9 cellular contexts compared by ENCODE assay signal in the genomic region with DNA sequence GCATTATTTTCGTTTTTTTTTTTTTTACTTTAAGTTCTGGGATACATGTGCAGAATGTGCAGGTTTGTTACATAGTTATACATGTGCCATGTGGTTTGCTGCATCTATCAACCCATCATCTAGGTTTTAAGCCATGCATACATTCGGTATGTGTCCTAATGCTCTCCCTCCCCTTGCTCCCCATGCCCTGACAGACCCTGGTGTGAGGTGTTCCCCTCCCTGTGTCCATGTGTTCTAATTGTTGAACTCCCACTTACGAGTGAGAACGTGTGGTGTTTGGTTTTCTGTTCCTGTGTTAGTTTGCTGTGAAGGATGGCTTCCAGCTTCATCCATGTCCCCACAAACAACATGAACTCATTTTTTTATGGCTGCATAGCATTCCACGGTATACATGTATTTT. TPM values are rescaled to one million over a fixed set of nuclear protein-coding genes. Genes with fewer than 3 reads are reported as not detected.
DNase-seq lines count a peak whose midpoint lies in the region; ATAC-seq, FAIRE-seq and TF ChIP-seq lines count a peak whose summit lies in the region.
"Not testable (repeated sequence)": the region's sequence is repeated elsewhere in the genome, so short reads cannot be mapped to it uniquely, and the experiment has no call there.
"Had no signal": no experiment of that assay in that cellular context is flagged by ENCODE, and none has a peak within 500 bp of the region (broad histone marks: within the 10 kb centered on the region; RNA-seq: fewer than 3 reads in every experiment).

No MANE protein-coding gene starts in this region.

- peaks cover under 1 to 23% of the 10 kb centered on the region in 2 experiments; a peak in 3 of 4 replicates for H3K36me3 ChIP-seq in GM12878 (ENCODE audit: control insufficient read depth in 2 of 2, insufficient read depth in 2 of 2, low read length in 1 of 2)
- not testable (repeated sequence) for H3K36me3 ChIP-seq in HepG2 (replicated peaks in 1 of 2; ENCODE audit: control insufficient read depth in 1 of 2, insufficient read depth in 2 of 2, low read length in 2 of 2)

- not testable (repeated sequence) for H3K27me3 ChIP-seq in GM12878 (replicated peaks in 1 of 2; ENCODE audit: control insufficient read depth in 2 of 2, insufficient read depth in 2 of 2, low read length in 1 of 2); HepG2 (ENCODE audit: control insufficient read depth in 1 of 2, insufficient read depth in 2 of 2, low read length in 2 of 2)

- in situ Hi-C loops in GM12878 (cut with MboI): loop anchor here (25.0 kb wide), 1 partner anchor 1599 kb away; no protein-coding TSS in a partner anchor
- in situ Hi-C loops in HepG2 (cut with HindIII; ENCODE audit: extremely low pct_ligation_motif_present, low pct_unique_long_range_greater_than_20kb): not testable (repeated sequence)

- CTCF ChIA-PET in GM12878 (lab: Yijun Ruan, JAX): interaction anchor here (1.2 to 1.5 kb wide), 2 partner anchors 12 to 13 kb away, joined by 3 to 6 read pairs; a partner anchor contains a TSS
- CTCF ChIA-PET in HepG2 (lab: Yijun Ruan, JAX; ENCODE audit: low intra/inter-chr PET ratio, low total read pairs): not testable (repeated sequence)

- TF ChIP-seq RAD21 in GM12878 (IDR thresholded peaks at IDR 0.05; ENCODE audit: insufficient read depth, low read depth, low read length); HepG2 (CRISPR knock-in tag; IDR thresholded peaks at IDR 0.05): not testable (repeated sequence)

- not testable (repeated sequence) for ATAC-seq in GM12878; HepG2; stimulated activated memory B cell treated with anti-CD40 and anti-IgM and Interleukin-4, amounts not matched to agents 10 μg/mL and 1 μg/mL and 100 μg/mL, for 72 hours

- not testable (repeated sequence) for H4K20me1 ChIP-seq in GM12878 (ENCODE audit: control insufficient read depth, insufficient read depth); HepG2 (ENCODE audit: insufficient read depth, low read length)

- not testable (repeated sequence) for TF ChIP-seq EP300 in GM12878 (IDR thresholded peaks at IDR 0.05; ENCODE audit: borderline replicate concordance in 1 of 2, control insufficient read depth in 1 of 2, low read depth in 2 of 2, low read length in 2 of 2); HepG2 (IDR thresholded peaks at IDR 0.05; ENCODE audit: low read depth in 2 of 2, low read length in 2 of 2); HepG2 (CRISPR knock-in tag; IDR thresholded peaks at IDR 0.05; ENCODE audit: borderline replicate concordance)

- intact Hi-C loops in GM12878 (cut with micrococcal nuclease; ENCODE audit: unreplicated experiment); dendritic cell treated with granulocyte-macrophage colony-stimulating factor and Interleukin-4, amounts not matched to agents 40 ng/mL and 50 ng/mL, for 4 days (cut with micrococcal nuclease); HepG2 (cut with micrococcal nuclease; ENCODE audit: unreplicated experiment): not testable (repeated sequence)

- SMC1A ChIA-PET in GM12878 (lab: Charles Lee; ENCODE audit: uncharacterized antibody, unreplicated experiment): interaction anchor here (1.2 kb wide), 1 partner anchor 9 kb away, joined by 3 read pairs; no protein-coding TSS in a partner anchor

- TF ChIP-seq POLR2A in GM12892 (IDR thresholded peaks at IDR 0.05; ENCODE audit: low read depth, low read length): peak; percentile 40; the same call in 1 of the 2 replicates
- not testable (repeated sequence) for TF ChIP-seq POLR2A in GM12878 (IDR thresholded peaks at IDR 0.05; ENCODE audit: low read depth, low read length); HepG2 (IDR thresholded peaks at IDR 0.05; ENCODE audit: insufficient read depth in 1 of 2, low read depth in 2 of 2, low read length in 2 of 2)

- H3K4me3 ChIP-seq in GM12878; HepG2 (replicated peaks in 1 of 3; ENCODE audit: insufficient read depth in 1 of 3, low read depth in 2 of 3, low read length in 3 of 3): not testable (repeated sequence)

- not testable (repeated sequence) for H3K4me2 ChIP-seq in GM12878 (ENCODE audit: control insufficient read depth, insufficient read depth); HepG2 (ENCODE audit: low read depth, low read length)

- RAD21 ChIA-PET in GM12878 (lab: Charles Lee; ENCODE audit: unreplicated experiment): not testable (repeated sequence)

- not testable (repeated sequence) for H3K9me3 ChIP-seq in GM12878 (replicated peaks; ENCODE audit: control insufficient read depth, insufficient read depth, low read length); HepG2 (ENCODE audit: low read length)

- FAIRE-seq in GM12892 (lab: Jason Lieb, UNC); GM12878 (lab: Jason Lieb, UNC); HepG2 (lab: Jason Lieb, UNC): not testable (repeated sequence)

- H3K4me1 ChIP-seq in GM12878 (ENCODE audit: control insufficient read depth, insufficient read depth, low read length); HepG2 (ENCODE audit: insufficient read depth, low read length): not testable (repeated sequence)

- H3K36me3 Mint-ChIP-seq in IgD-negative memory B cell: peaks cover 44% of the 10 kb centered on the region
- peaks cover 58% of the 10 kb centered on the region for H3K36me3 Mint-ChIP-seq in dendritic cell treated with granulocyte-macrophage colony-stimulating factor and Interleukin-4, amounts not matched to agents 40 ng/mL and 50 ng/mL, for 4 days (ENCODE audit: low read depth)
- peaks cover 57% of the 10 kb centered on the region for H3K36me3 Mint-ChIP-seq in stimulated activated memory B cell treated with anti-CD40 and anti-IgM and Interleukin-4, amounts not matched to agents 10 μg/mL and 1 μg/mL and 100 μg/mL, for 72 hours

- H3K79me2 ChIP-seq in GM12878 (ENCODE audit: control insufficient read depth, insufficient read depth, low read length); HepG2 (ENCODE audit: insufficient read depth, low read length): not testable (repeated sequence)

- POLR2A ChIA-PET in GM12878 (lab: Charles Lee); HepG2 (lab: Yijun Ruan, JAX): not testable (repeated sequence)

- peak overlapping the region in 1 of 4 donors; percentile 16 for H3K4me3 Mint-ChIP-seq in IgD-negative memory B cell
- not testable (repeated sequence) for H3K4me3 Mint-ChIP-seq in dendritic cell treated with granulocyte-macrophage colony-stimulating factor and Interleukin-4, amounts not matched to agents 40 ng/mL and 50 ng/mL, for 4 days; stimulated activated memory B cell treated with anti-CD40 and anti-IgM and Interleukin-4, amounts not matched to agents 10 μg/mL and 1 μg/mL and 100 μg/mL, for 72 hours

- not testable (repeated sequence) for DNase-seq in GM12892 (ENCODE audit: insufficient read length); GM12878 (ENCODE audit: low read depth, low spot score); HepG2 (ENCODE audit: low spot score)

- not testable (repeated sequence) for H2AFZ ChIP-seq in GM12878 (ENCODE audit: control insufficient read depth, low read depth, low read length); HepG2 (ENCODE audit: low read length)

- H3K9me3 Mint-ChIP-seq in IgD-negative memory B cell: peaks cover 0 to 17% (median 3%) of the 10 kb centered on the region in 3 donors
- peaks cover 12% of the 10 kb centered on the region for H3K9me3 Mint-ChIP-seq in dendritic cell treated with granulocyte-macrophage colony-stimulating factor and Interleukin-4, amounts not matched to agents 40 ng/mL and 50 ng/mL, for 4 days
- peaks cover 11% of the 10 kb centered on the region for H3K9me3 Mint-ChIP-seq in stimulated activated memory B cell treated with anti-CD40 and anti-IgM and Interleukin-4, amounts not matched to agents 10 μg/mL and 1 μg/mL and 100 μg/mL, for 72 hours

- H3K27me3 Mint-ChIP-seq in IgD-negative memory B cell; dendritic cell treated with granulocyte-macrophage colony-stimulating factor and Interleukin-4, amounts not matched to agents 40 ng/mL and 50 ng/mL, for 4 days; stimulated activated memory B cell treated with anti-CD40 and anti-IgM and Interleukin-4, amounts not matched to agents 10 μg/mL and 1 μg/mL and 100 μg/mL, for 72 hours: not testable (repeated sequence)

- not testable (repeated sequence) for H3K9ac ChIP-seq in GM12878 (ENCODE audit: control insufficient read depth, insufficient read depth, low read length); HepG2 (ENCODE audit: insufficient read depth, low read depth, low read length)

- not testable (repeated sequence) for BruUV-seq in GM12878 (replicated peaks; lab: Mats Ljungman, UMichigan); HepG2 (replicated peaks; lab: Mats Ljungman, UMichigan)

- not testable (repeated sequence) for TF ChIP-seq CTCF in GM12878 (IDR thresholded peaks at IDR 0.05 in 2 of 3, conservative IDR thresholded peaks at IDR 0.05 in 1 of 3; ENCODE audit: control insufficient read depth in 2 of 3, extremely low read depth in 1 of 3, insufficient read depth in 1 of 3, low read depth in 3 of 3, low read length in 3 of 3); HepG2 (CRISPR knock-in tag; IDR thresholded peaks at IDR 0.05)

- peak overlapping the region in 2 of 3 donors; percentile 53 to 75 for H3K27ac Mint-ChIP-seq in IgD-negative memory B cell
- H3K27ac Mint-ChIP-seq in dendritic cell treated with granulocyte-macrophage colony-stimulating factor and Interleukin-4, amounts not matched to agents 40 ng/mL and 50 ng/mL, for 4 days: peak overlapping the region; percentile 79
- peak overlapping the region; percentile 45 for H3K27ac Mint-ChIP-seq in stimulated activated memory B cell treated with anti-CD40 and anti-IgM and Interleukin-4, amounts not matched to agents 10 μg/mL and 1 μg/mL and 100 μg/mL, for 72 hours

- H3K4me1 Mint-ChIP-seq in IgD-negative memory B cell: peaks cover 14 to 52% (median 41%) of the 10 kb centered on the region in 3 donors
- peaks cover 55% of the 10 kb centered on the region for H3K4me1 Mint-ChIP-seq in dendritic cell treated with granulocyte-macrophage colony-stimulating factor and Interleukin-4, amounts not matched to agents 40 ng/mL and 50 ng/mL, for 4 days (ENCODE audit: low read depth)
- H3K4me1 Mint-ChIP-seq in stimulated activated memory B cell treated with anti-CD40 and anti-IgM and Interleukin-4, amounts not matched to agents 10 μg/mL and 1 μg/mL and 100 μg/mL, for 72 hours: peaks cover 44% of the 10 kb centered on the region

- 78% methylated on average over 4 of the region's 5 CpGs for WGBS in GM12878 (ENCODE audit: insufficient coverage, insufficient replicate concordance, low lambda C conversion rate, missing lambda C conversion rate)
- 3% methylated on average over 5 of the region's 5 CpGs for WGBS in HepG2 (ENCODE audit: low lambda C conversion rate)

- H3K27ac ChIP-seq in GM12878 (ENCODE audit: control insufficient read depth, insufficient read depth); HepG2 (ENCODE audit: extremely low read length, insufficient read depth, low read length): not testable (repeated sequence)

RNA-seq across cellular contexts. Expression of a gene that starts 10.0 kb away (rescaled TPM):
- polyA plus RNA-seq in GM12892 (2012; ENCODE audit: missing spikeins): 1,233 TPM
- polyA plus RNA-seq in IgD-negative memory B cell (2,568 TPM), GM12878 (2011; rRNA removed) (1,074 and 1,640 TPM in 2 replicates), GM12878 (2014; fragmentation: Illumina TruSeq; extraction: Trizol) (1,388 and 1,535 TPM in 2 replicates), GM12878 (2014; fragmentation: Nextera tagmentation; extraction: Ambion mirVana) (100 to 1,000 TPM; 508 to 665 TPM), GM12878 (2014; rRNA removed) (952 and 1,003 TPM in 2 replicates), GM12878 (2016; fragmentation: Nextera tagmentation; extraction: Ambion mirVana) (100 to 1,000 TPM; 640 to 684 TPM), HepG2 (2011; rRNA removed) (not detected in 2 replicates)
- 426 and 443 TPM in 2 replicates for total RNA-seq in GM12878 (2013; cell fraction: nucleolus; rRNA removed)
- total RNA-seq in GM12878 (2014; rRNA removed) (1,084 and 1,097 TPM in 2 replicates), GM12878 (2014; rRNA removed; fragmentation: Illumina TruSeq; extraction: Trizol) (990 and 1,018 TPM in 2 replicates), GM12878 (2021) (707 and 749 TPM in 2 replicates), HepG2 (2016; rRNA removed; fragmentation: Illumina TruSeq; extraction: Trizol) (not detected in 2 replicates)
- polyA plus RNA-seq in GM12878 (2011; ENCODE audit: low read depth): 802 TPM
- polyA plus RNA-seq in GM12878 (2011; cell fraction: cytosol; rRNA removed): 1,290 and 1,476 TPM in 2 replicates
- 450 and 715 TPM in 2 replicates for polyA plus RNA-seq in GM12878 (2011; cell fraction: nucleus; rRNA removed)
- 953 and 1,333 TPM in 2 replicates for polyA plus RNA-seq in GM12878 (2012)
- 630 and 837 TPM in 2 replicates for polyA minus RNA-seq in GM12878 (2011; rRNA and poly(A)+ RNA removed)
- polyA minus RNA-seq in GM12878 (2011; cell fraction: cytosol; rRNA and poly(A)+ RNA removed): 250 and 316 TPM in 2 replicates
- 116 and 131 TPM in 2 replicates for polyA minus RNA-seq in GM12878 (2011; cell fraction: nucleus; rRNA and poly(A)+ RNA removed)
- not detected in 2 replicates for total RNA-seq in HepG2 (2016; cell fraction: cytosol; rRNA removed; fragmentation: Illumina TruSeq; extraction: Trizol; ENCODE audit: low read depth)
- total RNA-seq in HepG2 (2016; cell fraction: insoluble cytoplasmic fraction; rRNA removed; fragmentation: Illumina TruSeq; extraction: Trizol): not detected in 2 replicates
- total RNA-seq in HepG2 (2016; cell fraction: membrane; rRNA removed; fragmentation: Illumina TruSeq; extraction: Trizol): not detected in 2 replicates
- total RNA-seq in HepG2 (2016; cell fraction: nucleus; rRNA removed; fragmentation: Illumina TruSeq; extraction: Trizol): not detected in 2 replicates
- 0.05 and 0.18 TPM in 2 replicates for polyA plus RNA-seq in HepG2 (2011; cell fraction: cytosol; rRNA removed)
- polyA plus RNA-seq in HepG2 (2011; cell fraction: nucleus; rRNA removed): not detected in 2 replicates
- polyA plus RNA-seq in HepG2 (2012): not detected in 2 replicates
- polyA plus RNA-seq in HepG2 (2016; cell fraction: cytosol; fragmentation: Illumina TruSeq; extraction: Trizol; ENCODE audit: low read depth): not detected in 2 replicates
- polyA plus RNA-seq in HepG2 (2016; cell fraction: insoluble cytoplasmic fraction; fragmentation: Illumina TruSeq; extraction: Trizol; ENCODE audit: low read depth): not detected in 2 replicates
- not detected in 2 replicates for polyA plus RNA-seq in HepG2 (2016; cell fraction: membrane; fragmentation: Illumina TruSeq; extraction: Trizol; ENCODE audit: low read depth)
- not detected in 2 replicates for polyA plus RNA-seq in HepG2 (2016; cell fraction: nucleus; fragmentation: Illumina TruSeq; extraction: Trizol; ENCODE audit: insufficient read depth, low read depth)
- polyA minus RNA-seq in HepG2 (2011; rRNA and poly(A)+ RNA removed; ENCODE audit: low replicate concordance): 0.77 TPM in 1 of 2 replicates, not detected in the other
- polyA minus RNA-seq in HepG2 (2011; cell fraction: cytosol; rRNA and poly(A)+ RNA removed): not detected in 2 replicates
- not detected in 2 replicates for polyA minus RNA-seq in HepG2 (2011; cell fraction: nucleus; rRNA and poly(A)+ RNA removed)
- total RNA-seq: Caco-2 had no signal

RNA-seq across cellular contexts. Expression of a gene that starts 12.4 kb away (rescaled TPM):
- 455 TPM for polyA plus RNA-seq in GM12892 (2012; ENCODE audit: missing spikeins)
- polyA plus RNA-seq in IgD-negative memory B cell (2,247 TPM), GM12878 (2011; rRNA removed) (292 and 430 TPM in 2 replicates), GM12878 (2014; fragmentation: Illumina TruSeq; extraction: Trizol) (226 and 305 TPM in 2 replicates), GM12878 (2014; fragmentation: Nextera tagmentation; extraction: Ambion mirVana) (100 to 1,000 TPM; 101 to 177 TPM), GM12878 (2014; rRNA removed) (675 and 740 TPM in 2 replicates), GM12878 (2016; fragmentation: Nextera tagmentation; extraction: Ambion mirVana) (100 to 1,000 TPM; 346 to 359 TPM), HepG2 (2011; rRNA removed) (not detected in 2 replicates)
- total RNA-seq in GM12878 (2013; cell fraction: nucleolus; rRNA removed): 134 and 137 TPM in 2 replicates
- total RNA-seq in GM12878 (2014; rRNA removed) (395 and 404 TPM in 2 replicates), GM12878 (2014; rRNA removed; fragmentation: Illumina TruSeq; extraction: Trizol) (285 and 287 TPM in 2 replicates), GM12878 (2021) (481 and 486 TPM in 2 replicates), HepG2 (2016; rRNA removed; fragmentation: Illumina TruSeq; extraction: Trizol) (not detected in 2 replicates)
- polyA plus RNA-seq in GM12878 (2011; ENCODE audit: low read depth): 254 TPM
- 502 and 678 TPM in 2 replicates for polyA plus RNA-seq in GM12878 (2011; cell fraction: cytosol; rRNA removed)
- polyA plus RNA-seq in GM12878 (2011; cell fraction: nucleus; rRNA removed): 323 and 407 TPM in 2 replicates
- 456 and 490 TPM in 2 replicates for polyA plus RNA-seq in GM12878 (2012)
- polyA minus RNA-seq in GM12878 (2011; rRNA and poly(A)+ RNA removed): 225 and 371 TPM in 2 replicates
- polyA minus RNA-seq in GM12878 (2011; cell fraction: cytosol; rRNA and poly(A)+ RNA removed): 92.2 and 105 TPM in 2 replicates
- polyA minus RNA-seq in GM12878 (2011; cell fraction: nucleus; rRNA and poly(A)+ RNA removed): 45.3 and 62.7 TPM in 2 replicates
- not detected in 2 replicates for total RNA-seq in HepG2 (2016; cell fraction: cytosol; rRNA removed; fragmentation: Illumina TruSeq; extraction: Trizol; ENCODE audit: low read depth)
- not detected in 2 replicates for total RNA-seq in HepG2 (2016; cell fraction: insoluble cytoplasmic fraction; rRNA removed; fragmentation: Illumina TruSeq; extraction: Trizol)
- not detected in 2 replicates for total RNA-seq in HepG2 (2016; cell fraction: membrane; rRNA removed; fragmentation: Illumina TruSeq; extraction: Trizol)
- total RNA-seq in HepG2 (2016; cell fraction: nucleus; rRNA removed; fragmentation: Illumina TruSeq; extraction: Trizol): not detected in 2 replicates
- polyA plus RNA-seq in HepG2 (2011; cell fraction: cytosol; rRNA removed): 0.09 TPM in 1 of 2 replicates, not detected in the other
- 0.21 and 0.23 TPM in 2 replicates for polyA plus RNA-seq in HepG2 (2011; cell fraction: nucleus; rRNA removed)
- polyA plus RNA-seq in HepG2 (2012): not detected in 2 replicates
- not detected in 2 replicates for polyA plus RNA-seq in HepG2 (2016; cell fraction: cytosol; fragmentation: Illumina TruSeq; extraction: Trizol; ENCODE audit: low read depth)
- polyA plus RNA-seq in HepG2 (2016; cell fraction: insoluble cytoplasmic fraction; fragmentation: Illumina TruSeq; extraction: Trizol; ENCODE audit: low read depth): not detected in 2 replicates
- polyA plus RNA-seq in HepG2 (2016; cell fraction: membrane; fragmentation: Illumina TruSeq; extraction: Trizol; ENCODE audit: low read depth): not detected in 2 replicates
- not detected in 2 replicates for polyA plus RNA-seq in HepG2 (2016; cell fraction: nucleus; fragmentation: Illumina TruSeq; extraction: Trizol; ENCODE audit: insufficient read depth, low read depth)
- polyA minus RNA-seq in HepG2 (2011; rRNA and poly(A)+ RNA removed; ENCODE audit: low replicate concordance): 0.63 TPM in 1 of 2 replicates, not detected in the other
- polyA minus RNA-seq in HepG2 (2011; cell fraction: cytosol; rRNA and poly(A)+ RNA removed): not detected in 2 replicates
- not detected in 2 replicates for polyA minus RNA-seq in HepG2 (2011; cell fraction: nucleus; rRNA and poly(A)+ RNA removed)
- total RNA-seq: A172, Caco-2 had no signal

RNA-seq across cellular contexts. Expression of a gene that starts 54.0 kb away (rescaled TPM):
- 84.4 TPM for polyA plus RNA-seq in GM12892 (2012; ENCODE audit: missing spikeins)
- polyA plus RNA-seq in IgD-negative memory B cell (363 TPM), GM12878 (2011; rRNA removed) (31.3 and 46.7 TPM in 2 replicates), GM12878 (2014; fragmentation: Illumina TruSeq; extraction: Trizol) (69.9 and 79.3 TPM in 2 replicates), GM12878 (2014; fragmentation: Nextera tagmentation; extraction: Ambion mirVana) (10 to 100 TPM in 1 of 2 experiments, 1 to 10 TPM in 1; 8.8 to 21.1 TPM), GM12878 (2014; rRNA removed) (99.8 and 104 TPM in 2 replicates), GM12878 (2016; fragmentation: Nextera tagmentation; extraction: Ambion mirVana) (10 to 100 TPM; 44.9 to 47.6 TPM), HepG2 (2011; rRNA removed) (0.03 TPM in 1 of 2 replicates, not detected in the other)
- 47.7 and 47.9 TPM in 2 replicates for total RNA-seq in GM12878 (2013; cell fraction: nucleolus; rRNA removed)
- total RNA-seq in GM12878 (2014; rRNA removed) (99.2 and 108 TPM in 2 replicates), GM12878 (2014; rRNA removed; fragmentation: Illumina TruSeq; extraction: Trizol) (64.6 and 69.1 TPM in 2 replicates), GM12878 (2021) (73.3 and 73.5 TPM in 2 replicates), HepG2 (2016; rRNA removed; fragmentation: Illumina TruSeq; extraction: Trizol) (0.07 and 0.09 TPM in 2 replicates)
- 45.0 TPM for polyA plus RNA-seq in GM12878 (2011; ENCODE audit: low read depth)
- 77.6 and 86.9 TPM in 2 replicates for polyA plus RNA-seq in GM12878 (2011; cell fraction: cytosol; rRNA removed)
- 77.0 and 89.9 TPM in 2 replicates for polyA plus RNA-seq in GM12878 (2011; cell fraction: nucleus; rRNA removed)
- polyA plus RNA-seq in GM12878 (2012): 78.7 and 83.9 TPM in 2 replicates
- 45.5 and 61.2 TPM in 2 replicates for polyA minus RNA-seq in GM12878 (2011; rRNA and poly(A)+ RNA removed)
- 40.4 and 47.3 TPM in 2 replicates for polyA minus RNA-seq in GM12878 (2011; cell fraction: cytosol; rRNA and poly(A)+ RNA removed)
- polyA minus RNA-seq in GM12878 (2011; cell fraction: nucleus; rRNA and poly(A)+ RNA removed): 35.9 and 56.4 TPM in 2 replicates
- not detected in 2 replicates for total RNA-seq in HepG2 (2016; cell fraction: cytosol; rRNA removed; fragmentation: Illumina TruSeq; extraction: Trizol; ENCODE audit: low read depth)
- 0.04 TPM in 1 of 2 replicates, not detected in the other for total RNA-seq in HepG2 (2016; cell fraction: insoluble cytoplasmic fraction; rRNA removed; fragmentation: Illumina TruSeq; extraction: Trizol)
- total RNA-seq in HepG2 (2016; cell fraction: membrane; rRNA removed; fragmentation: Illumina TruSeq; extraction: Trizol): 0.06 TPM in 1 of 2 replicates, not detected in the other
- total RNA-seq in HepG2 (2016; cell fraction: nucleus; rRNA removed; fragmentation: Illumina TruSeq; extraction: Trizol): 0.09 TPM in 1 of 2 replicates, not detected in the other
- polyA plus RNA-seq in HepG2 (2011; cell fraction: cytosol; rRNA removed): 0.04 TPM in 1 of 2 replicates, not detected in the other
- polyA plus RNA-seq in HepG2 (2011; cell fraction: nucleus; rRNA removed): not detected in 2 replicates
- not detected in 2 replicates for polyA plus RNA-seq in HepG2 (2012)
- not detected in 2 replicates for polyA plus RNA-seq in HepG2 (2016; cell fraction: cytosol; fragmentation: Illumina TruSeq; extraction: Trizol; ENCODE audit: low read depth)
- 0.07 TPM in 1 of 2 replicates, not detected in the other for polyA plus RNA-seq in HepG2 (2016; cell fraction: insoluble cytoplasmic fraction; fragmentation: Illumina TruSeq; extraction: Trizol; ENCODE audit: low read depth)
- not detected in 2 replicates for polyA plus RNA-seq in HepG2 (2016; cell fraction: membrane; fragmentation: Illumina TruSeq; extraction: Trizol; ENCODE audit: low read depth)
- polyA plus RNA-seq in HepG2 (2016; cell fraction: nucleus; fragmentation: Illumina TruSeq; extraction: Trizol; ENCODE audit: insufficient read depth, low read depth): 0.63 TPM in 1 of 2 replicates, not detected in the other
- 0.30 TPM in 1 of 2 replicates, not detected in the other for polyA minus RNA-seq in HepG2 (2011; rRNA and poly(A)+ RNA removed; ENCODE audit: low replicate concordance)
- polyA minus RNA-seq in HepG2 (2011; cell fraction: cytosol; rRNA and poly(A)+ RNA removed): not detected in 2 replicates
- not detected in 2 replicates for polyA minus RNA-seq in HepG2 (2011; cell fraction: nucleus; rRNA and poly(A)+ RNA removed)
- total RNA-seq: A172, Caco-2, HFFc6 had no signal

Comparison
In these comparisons a context has a peak if more than half of its experiments do, and no peak if none do; other contexts are left out.
1. RNA of a gene that starts 10.0 kb away (polyA plus RNA-seq): 2,568 TPM in IgD-negative memory B cell (single experiment) and 450 to 1,640 TPM in GM12878; 0.05 to 0.18 TPM in HepG2; every median in the first group is over 100 times any median in the second.
2. RNA of a gene that starts 12.4 kb away (polyA plus RNA-seq): 2,247 TPM in IgD-negative memory B cell (single experiment) and 101 to 740 TPM in GM12878; 0.09 to 0.23 TPM in HepG2; every median in the first group is over 10 times any median in the second.
3. RNA of a gene that starts 54.0 kb away (polyA plus RNA-seq): 363 TPM in IgD-negative memory B cell (single experiment) and 8.8 to 104 TPM in GM12878; 0.03 to 0.63 TPM in HepG2; every median in the first group is over 4 times any median in the second.
4. Peak in every context shown above with its lines, with median percentiles within 50 percentile points of each other: H3K27ac Mint-ChIP-seq.